1 cellular context compared by ENCODE assay signal in the genomic region with DNA sequence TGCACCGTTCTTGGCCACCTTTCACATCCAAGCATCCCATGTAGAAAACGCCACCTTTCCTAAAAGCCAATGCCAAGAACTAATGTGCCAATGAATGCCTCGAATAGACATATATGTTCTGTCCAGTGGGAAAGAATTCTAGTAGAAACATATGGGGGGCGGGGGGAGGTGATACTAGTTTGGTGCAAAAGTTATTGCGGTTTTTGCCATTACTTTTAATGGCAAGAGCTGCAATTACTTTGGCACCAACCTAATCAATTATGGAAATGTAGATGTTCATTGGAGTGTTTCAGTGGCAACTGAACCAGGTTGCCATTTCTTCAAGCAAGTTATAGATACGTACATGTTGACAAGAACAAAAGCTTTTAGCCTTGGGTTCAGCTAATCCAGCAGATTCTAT.
TF ChIP-seq lines count a peak whose summit lies in the region.

No MANE protein-coding gene starts in this region.

TF ChIP-seq in HepG2, 621 proteins besides CTCF, POLR2A, EP300 and RAD21 (continued from another document):
- TF ChIP-seq ZBTB40 (IDR thresholded peaks at IDR 0.05) (peak; percentile 57; the same call in 1 of the 2 replicates), ZBTB40 (CRISPR knock-in tag; IDR thresholded peaks at IDR 0.05) (no peak)
